17 cellular contexts compared by ENCODE assay signal in the genomic region with DNA sequence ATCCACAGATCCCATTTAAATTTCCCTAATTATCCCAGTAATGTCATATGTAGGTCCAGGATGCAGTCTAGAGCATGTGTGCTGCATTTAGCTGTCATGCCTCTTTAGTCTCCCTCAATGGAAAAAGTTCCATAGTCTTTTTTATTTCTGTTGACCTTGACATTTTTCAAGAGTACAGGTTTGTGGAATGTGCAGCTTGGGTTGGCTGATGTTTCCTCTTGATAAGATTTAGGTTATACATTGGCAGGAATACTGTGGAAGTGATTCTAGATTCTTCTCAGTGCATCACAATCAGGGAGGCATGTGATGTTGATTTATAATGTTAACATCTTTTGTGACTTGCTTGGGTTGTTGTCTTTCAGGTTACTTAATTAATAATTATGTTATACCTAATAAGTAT. TPM values are rescaled to one million over a fixed set of nuclear protein-coding genes. Genes with fewer than 3 reads are reported as not detected.
DNase-seq lines count a peak whose midpoint lies in the region; ATAC-seq, FAIRE-seq and TF ChIP-seq lines count a peak whose summit lies in the region.
"Had no signal": no experiment of that assay in that cellular context is flagged by ENCODE, and none has a peak within 500 bp of the region (broad histone marks: within the 10 kb centered on the region; RNA-seq: fewer than 3 reads in every experiment).

No MANE protein-coding gene starts in this region.

- DNase-seq in dermis blood vessel endothelial cell: peak; percentile 80
- peak; percentile 84 for DNase-seq in endothelial cell of umbilical vein (ENCODE audit: low read depth, low spot score)
- DNase-seq in lung microvascular endothelial cell (ENCODE audit: low read depth in 2 of 2): peak; percentile 59 to 89
- DNase-seq in NOMO-1 treated with DMSO at 0.1 percent for 48 hours (lab: John Stamatoyannopoulos, UW; ENCODE audit: unreplicated experiment): no peak
- DNase-seq in left colon: no peak
- DNase-seq: C1 segment of cervical spinal cord; Calu3; CD4-positive, alpha-beta memory T cell; COR-L47; DMS53; DMS79 treated with DMSO at 0.1 percent for 48 hours; GF-D8; GM23248; H7 had no signal

- TF ChIP-seq POLR2A in endothelial cell of umbilical vein (IDR thresholded peaks at IDR 0.05; ENCODE audit: low read depth, low read length) (no peak), GM18505 (IDR thresholded peaks at IDR 0.05; ENCODE audit: borderline replicate concordance, extremely low read depth, insufficient read depth, insufficient read length) (no peak)

- POLR2A ChIA-PET in endothelial cell of umbilical vein (lab: Charles Lee): no interaction called here

- CTCF ChIA-PET in endothelial cell of umbilical vein (lab: Charles Lee): interaction anchor here (1.8 kb wide), 1 partner anchor 9 kb away, joined by 4 read pairs; no protein-coding TSS in a partner anchor

- no TSS peak for BruUV-seq in endothelial cell of umbilical vein (replicated peaks; lab: Mats Ljungman, UMichigan)

- H3K9ac ChIP-seq in endothelial cell of umbilical vein (replicated peaks; ENCODE audit: extremely low read depth, insufficient read depth, low read length): no peak overlapping the region
- H3K9ac ChIP-seq: GM23248 had no signal

- no peak overlapping the region for H3K4me2 ChIP-seq in endothelial cell of umbilical vein (ENCODE audit: insufficient read depth, low read length)

- no peak for ATAC-seq in left colon
- ATAC-seq in GM18505 (IDR thresholded peaks at IDR 0.05; ENCODE audit: unreplicated experiment): no peak

- no peak for FAIRE-seq in endothelial cell of umbilical vein (lab: Jason Lieb, UNC)
- FAIRE-seq: GM12891, H1 had no signal

- H3K36me3 ChIP-seq in endothelial cell of umbilical vein (ENCODE audit: control insufficient read depth in 2 of 2, extremely low read depth in 1 of 2, insufficient read depth in 2 of 2, low read length in 2 of 2): no peaks in the 10 kb centered on the region

- no peaks in the 10 kb centered on the region for H3K27me3 ChIP-seq in endothelial cell of umbilical vein (ENCODE audit: control insufficient read depth in 2 of 2, insufficient read depth in 2 of 2, low read length in 2 of 2)

- intact Hi-C loops in endothelial cell of umbilical vein (cut with micrococcal nuclease) (no loop called here), left colon (cut with DNase I, micrococcal nuclease) (no loop called here)

- TF ChIP-seq CTCF in endothelial cell of umbilical vein (IDR thresholded peaks at IDR 0.05; ENCODE audit: extremely low read depth in 1 of 2, insufficient read depth in 1 of 2, low read depth in 1 of 2, low read length in 2 of 2): no peak

- peaks cover 2% of the 10 kb centered on the region for H3K79me2 ChIP-seq in endothelial cell of umbilical vein (ENCODE audit: control insufficient read depth, insufficient read depth, low read length)

- no peaks in the 10 kb centered on the region for H3K9me3 ChIP-seq in endothelial cell of umbilical vein (replicated peaks; ENCODE audit: control insufficient read depth, insufficient read depth, low read length)

- H3K4me1 ChIP-seq in endothelial cell of umbilical vein (ENCODE audit: control insufficient read depth, extremely low read depth, insufficient read depth, low read length): peaks cover 2% of the 10 kb centered on the region

- H4K20me1 ChIP-seq in endothelial cell of umbilical vein (replicated peaks; ENCODE audit: control insufficient read depth, extremely low read depth, insufficient read depth, low read length): peaks cover 1% of the 10 kb centered on the region

- dilution Hi-C loops in endothelial cell of umbilical vein (cut with MboI; ENCODE audit: extremely low pct_ligation_motif_present, low sequenced_read_pairs): no loop called here

- no peaks in the 10 kb centered on the region for H3K9me1 ChIP-seq in endothelial cell of umbilical vein (replicated peaks; ENCODE audit: control insufficient read depth, extremely low read depth, insufficient read depth, low read length)

- H2AFZ ChIP-seq in endothelial cell of umbilical vein (ENCODE audit: low read depth, low read length): no peak overlapping the region
- H2AFZ ChIP-seq: GM23248 had no signal

- no peak overlapping the region for H3K27ac ChIP-seq in endothelial cell of umbilical vein (ENCODE audit: insufficient read depth, low read depth, low read length)
- H3K27ac ChIP-seq: GM23248 had no signal

- no peak overlapping the region for H3K4me3 ChIP-seq in endothelial cell of umbilical vein (replicated peaks in 1 of 3; ENCODE audit: insufficient read depth in 1 of 3, low read depth in 1 of 3, low read length in 3 of 3)
- H3K4me3 ChIP-seq: GM23248 had no signal

TF ChIP-seq in endothelial cell of umbilical vein, 7 proteins besides CTCF, POLR2A, EP300 and RAD21:
- TF ChIP-seq MAX (IDR thresholded peaks at IDR 0.05; ENCODE audit: insufficient read depth, insufficient read length) (no peak), POLR2AphosphoS5 (IDR thresholded peaks at IDR 0.05; ENCODE audit: insufficient read depth, low read depth, low read length) (no peak), JUN (IDR thresholded peaks at IDR 0.05; ENCODE audit: borderline replicate concordance, insufficient read depth, insufficient read length, low read depth) (no peak), EZH2 (IDR thresholded peaks at IDR 0.05; ENCODE audit: borderline replicate concordance, low read depth, low read length, severe bottlenecking) (no peak), FOS (IDR thresholded peaks at IDR 0.05; ENCODE audit: borderline replicate concordance, insufficient read depth, low read length) (no peak), GATA2 (IDR thresholded peaks at IDR 0.05; ENCODE audit: insufficient read depth, insufficient read length, low read depth, low read length) (no peak), MYC (IDR thresholded peaks at IDR 0.05; ENCODE audit: low read depth, low read length) (no peak)

RNA-seq across cellular contexts. Expression of gene PPM1B, which starts 42.5 kb away (rescaled TPM):
- total RNA-seq in dermis blood vessel endothelial cell: 23.3 and 26.2 TPM in 2 replicates
- total RNA-seq in endothelial cell of umbilical vein: 24.1 and 26.0 TPM in 2 replicates
- 6.7 and 8.0 TPM in 2 replicates for polyA plus RNA-seq in endothelial cell of umbilical vein
- 9.8 and 11.6 TPM in 2 replicates for polyA plus RNA-seq in endothelial cell of umbilical vein (2011; cell fraction: cytosol; rRNA removed)
- polyA plus RNA-seq in endothelial cell of umbilical vein (2011; cell fraction: nucleus; rRNA removed): 13.0 and 18.2 TPM in 2 replicates
- 24.9 and 25.5 TPM in 2 replicates for polyA plus RNA-seq in endothelial cell of umbilical vein (2012)
- 40.6 and 46.7 TPM in 2 replicates for polyA minus RNA-seq in endothelial cell of umbilical vein
- 21.5 TPM for polyA minus RNA-seq in endothelial cell of umbilical vein (2011; cell fraction: cytosol; rRNA and poly(A)+ RNA removed)
- polyA minus RNA-seq in endothelial cell of umbilical vein (2011; cell fraction: nucleus; rRNA and poly(A)+ RNA removed): 38.7 and 46.2 TPM in 2 replicates
- total RNA-seq in lung microvascular endothelial cell: 14.6 and 23.2 TPM in 2 replicates
- total RNA-seq in left colon: 10 to 100 TPM; 62.5 to 63.0 TPM

Comparison
In these comparisons a context has a peak if more than half of its experiments do, and no peak if none do; other contexts are left out.
1. DNase-seq: peak in dermis blood vessel endothelial cell (single experiment), endothelial cell of umbilical vein (single experiment) and lung microvascular endothelial cell (2 of 2); none in NOMO-1 treated with DMSO at 0.1 percent for 48 hours (single experiment) and left colon (0 of 2).